Comparison of ENCODE assay signal across 9 cellular contexts in the genomic region with DNA sequence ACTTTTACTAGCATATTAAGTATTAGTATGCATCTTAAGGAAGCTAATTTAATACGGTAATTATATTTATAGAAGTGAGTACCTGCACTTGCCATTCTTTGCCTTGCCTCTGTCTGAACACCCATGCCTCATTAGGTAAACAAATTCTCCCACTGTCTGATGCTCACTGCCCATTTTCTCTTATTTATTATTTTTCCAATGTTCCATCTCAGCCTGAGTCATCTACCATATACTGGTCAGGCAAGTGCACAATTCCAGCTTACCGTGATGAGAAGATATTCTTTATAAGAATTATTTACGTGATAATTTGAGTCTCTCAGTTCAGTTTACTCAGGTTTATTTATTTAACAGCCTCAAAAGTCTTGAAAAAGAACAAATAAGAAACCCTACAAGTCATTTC.
"Had no signal": no experiment of that assay in that cellular context is flagged by ENCODE, and none has a peak within 500 bp of the region (broad histone marks: within the 10 kb centered on the region; RNA-seq: fewer than 3 reads in every experiment).

No MANE protein-coding gene starts in this region.

- H2AFZ ChIP-seq: GM23248 had no signal

- H3K27ac ChIP-seq: GM23248, HL-60 had no signal

- H3K9me3 ChIP-seq: HAP-1 had no signal

- H3K9ac ChIP-seq: GM23248 had no signal

- H3K36me3 ChIP-seq: HAP-1 had no signal

- ATAC-seq: HCT116, HepG2 had no signal

- DNase-seq: GM23248, GOT3, H7, HFFc6, KBM-7 had no signal

- H3K4me3 ChIP-seq: GM23248, HAP-1 had no signal

- H3K4me1 ChIP-seq: HAP-1 had no signal
